Comparison of ENCODE assay signal across 11 cellular contexts in the genomic region with DNA sequence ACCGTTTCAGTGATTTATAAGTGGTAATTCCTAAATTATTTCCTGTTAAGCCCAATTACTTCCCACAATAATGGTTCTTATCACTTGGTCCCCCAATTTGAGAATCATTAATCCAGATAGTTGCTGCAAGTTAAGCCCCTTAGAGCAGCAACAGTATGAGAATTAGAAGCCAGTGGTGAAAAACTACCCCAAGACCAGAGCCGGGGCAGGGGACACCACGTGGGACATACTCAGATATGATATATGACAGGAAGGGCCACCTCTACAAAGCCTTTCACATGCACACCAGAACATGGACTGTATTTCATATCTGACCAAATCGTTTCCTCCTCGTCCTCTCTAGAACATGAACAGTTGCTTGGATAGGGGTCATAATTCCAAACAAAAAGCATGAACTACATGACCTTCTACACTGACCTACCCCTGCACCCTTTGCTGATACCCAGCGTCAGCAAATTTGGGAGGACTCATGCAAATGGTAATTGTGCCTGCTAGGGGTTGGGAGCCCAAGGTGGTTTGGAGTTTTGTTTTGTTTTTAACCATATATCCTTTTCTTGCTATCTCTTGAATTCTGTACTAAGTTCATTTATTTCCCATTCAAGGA. TPM values are rescaled to one million over a fixed set of nuclear protein-coding genes. Genes with fewer than 3 reads are reported as not detected.
A peak's percentile ranks its signal among the peaks of the same experiment; 100 is the strongest.
DNase-seq lines count a peak whose midpoint lies in the region; ATAC-seq, FAIRE-seq and TF ChIP-seq lines count a peak whose summit lies in the region.
"Had no signal": no experiment of that assay in that cellular context is flagged by ENCODE, and none has a peak within 500 bp of the region (broad histone marks: within the 10 kb centered on the region; RNA-seq: fewer than 3 reads in every experiment).

No MANE protein-coding gene starts in this region.

- H3K27me3 ChIP-seq in GM06990 (replicated peaks; ENCODE audit: control insufficient read depth, insufficient read depth, low read length) (no peaks in the 10 kb centered on the region; the same call in 1 of the 2 replicates), gastroesophageal sphincter (peaks cover 8% of the 10 kb centered on the region), sigmoid colon (no peaks in the 10 kb centered on the region)

- TF ChIP-seq CTCF in GM06990 (IDR thresholded peaks at IDR 0.05; ENCODE audit: insufficient read depth, low read length, poor library complexity, severe bottlenecking) (no peak), VCaP (conservative IDR thresholded peaks at IDR 0.05) (no peak), gastroesophageal sphincter (IDR thresholded peaks at IDR 0.05) (no peak), sigmoid colon (IDR thresholded peaks at IDR 0.05) (no peak)

- H3K4me3 ChIP-seq in GM06990 (replicated peaks; ENCODE audit: low read depth, low read length) = peak overlapping the region; percentile 23
- H3K4me3 ChIP-seq in gastroesophageal sphincter = peak overlapping the region in 1 of 2 donors; percentile 89
- peak overlapping the region; percentile 72 to 99 (median 90) for H3K4me3 ChIP-seq in sigmoid colon

- H3K9me3 ChIP-seq in gastroesophageal sphincter = no peaks in the 10 kb centered on the region
- no peaks in the 10 kb centered on the region for H3K9me3 ChIP-seq in sigmoid colon

- no peak for DNase-seq in GM06990 (ENCODE audit: extremely low read depth, insufficient read length)
- DNase-seq in sigmoid colon = no peak
- no peak for DNase-seq in CD1c-positive myeloid dendritic cell (ENCODE audit: extremely low spot score)
- DNase-seq in hypothalamus (lab: John Stamatoyannopoulos, UW) = no peak
- DNase-seq in frontal cortex (ENCODE audit: low spot score in 2 of 2) = no peak
- no peak for DNase-seq in HTR-8/SVneo (ENCODE audit: insufficient read length, low spot score)
- DNase-seq: DMS 273 treated with DMSO at 0.1 percent for 48 hours had no signal

- H3K36me3 ChIP-seq in GM06990 (ENCODE audit: control insufficient read depth, insufficient read depth, low read length) (no peaks in the 10 kb centered on the region), gastroesophageal sphincter (peaks cover 0 to 17% of the 10 kb centered on the region in 2 donors), sigmoid colon (peaks cover 0 to 25% (median 7%) of the 10 kb centered on the region in 4 donors)

- H3K27ac ChIP-seq in VCaP = peak overlapping the region; percentile 93; the same call in 1 of the 2 replicates
- peak overlapping the region in 3 of 4 donors; percentile 96 to 99 (median 97) for H3K27ac ChIP-seq in gastroesophageal sphincter
- peak overlapping the region; percentile 96 to 99 (median 98) for H3K27ac ChIP-seq in sigmoid colon

- TF ChIP-seq POLR2A in gastroesophageal sphincter (IDR thresholded peaks at IDR 0.05) = no peak
- no peak for TF ChIP-seq POLR2A in sigmoid colon (IDR thresholded peaks at IDR 0.05)

- no peak for FAIRE-seq in frontal cortex (lab: Jason Lieb, UNC)
- FAIRE-seq in HTR-8/SVneo (lab: Jason Lieb, UNC) = no peak
- FAIRE-seq: urothelium cell line had no signal

- WGBS in gastroesophageal sphincter (ENCODE audit: low coverage in 1 of 2), 2 donors = 33 to 48% methylated on average over 4 of the region's 6 CpGs
- 31 to 67% methylated on average over 6 of the region's 6 CpGs for WGBS in sigmoid colon, 2 donors

- ATAC-seq in gastroesophageal sphincter = no peak
- ATAC-seq: HCT116 had no signal

- intact Hi-C loops in sigmoid colon (cut with DNase I) = loop anchor here (2.0 to 5.0 kb wide), 8 partner anchors 17 to 872 kb away; no protein-coding TSS in a partner anchor

- TF ChIP-seq EP300 in gastroesophageal sphincter (IDR thresholded peaks at IDR 0.05) (no peak), sigmoid colon (IDR thresholded peaks at IDR 0.05) (no peak)

- peaks cover 0 to 89% (median 6%) of the 10 kb centered on the region in 3 donors for H3K4me1 ChIP-seq in gastroesophageal sphincter
- H3K4me1 ChIP-seq in sigmoid colon = peaks cover 0 to 65% (median 51%) of the 10 kb centered on the region in 4 donors

RNA-seq across cellular contexts. Expression of a gene that starts 3.9 kb away (rescaled TPM):
- total RNA-seq in gastroesophageal sphincter (10 to 100 TPM; 34.3 to 81.9 (median 45.7) TPM), sigmoid colon (10 to 100 TPM; 29.9 to 76.4 (median 53.1) TPM), frontal cortex (20.0 TPM)
- 10 to 100 TPM in 1 of 3 donors, 1 to 10 TPM in 2; 3.9 to 32.4 (median 4.2) TPM for polyA plus RNA-seq in sigmoid colon
